In genomic region chr7:139359366-139360209, GRCh38 we compare ENCODE assay signal across 8 cellular contexts. TPM values are rescaled to one million over a fixed set of nuclear protein-coding genes. Genes with fewer than 3 reads are reported as not detected.
DNase-seq lines count a peak whose midpoint lies in the region; FAIRE-seq and TF ChIP-seq lines count a peak whose summit lies in the region.

A gene with protein sequence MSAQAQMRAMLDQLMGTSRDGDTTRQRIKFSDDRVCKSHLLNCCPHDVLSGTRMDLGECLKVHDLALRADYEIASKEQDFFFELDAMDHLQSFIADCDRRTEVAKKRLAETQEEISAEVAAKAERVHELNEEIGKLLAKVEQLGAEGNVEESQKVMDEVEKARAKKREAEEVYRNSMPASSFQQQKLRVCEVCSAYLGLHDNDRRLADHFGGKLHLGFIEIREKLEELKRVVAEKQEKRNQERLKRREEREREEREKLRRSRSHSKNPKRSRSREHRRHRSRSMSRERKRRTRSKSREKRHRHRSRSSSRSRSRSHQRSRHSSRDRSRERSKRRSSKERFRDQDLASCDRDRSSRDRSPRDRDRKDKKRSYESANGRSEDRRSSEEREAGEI (plus strand): TSS chr7:139359894. CDS start chr7:139360262, 368 bp downstream.

- H3K27me3 Mint-ChIP-seq in activated naive CD4-positive, alpha-beta T cell treated with anti-CD3 and anti-CD28 coated beads for 36 hours (ENCODE audit: low read depth): no peaks in the 10 kb centered on the region

- H3K4me3 Mint-ChIP-seq in activated naive CD4-positive, alpha-beta T cell treated with anti-CD3 and anti-CD28 coated beads for 36 hours: peak within 1 kb of the TSS; percentile 93

- no peaks in the 10 kb centered on the region for H3K9me3 Mint-ChIP-seq in activated naive CD4-positive, alpha-beta T cell treated with anti-CD3 and anti-CD28 coated beads for 36 hours

- H3K27ac Mint-ChIP-seq in activated naive CD4-positive, alpha-beta T cell treated with anti-CD3 and anti-CD28 coated beads for 36 hours: peak within 1 kb of the TSS; percentile 98

- H3K4me3 ChIP-seq in HFF-Myc (replicated peaks; ENCODE audit: low read depth, low read length): peak within 1 kb of the TSS; percentile 82

- peaks cover 33% of the 10 kb centered on the region for H3K4me1 Mint-ChIP-seq in activated naive CD4-positive, alpha-beta T cell treated with anti-CD3 and anti-CD28 coated beads for 36 hours (ENCODE audit: low read depth)

- no peak for TF ChIP-seq CTCF in HFF-Myc (IDR thresholded peaks at IDR 0.05; ENCODE audit: low read depth, low read length, missing control alignments)

- no peak for FAIRE-seq in frontal cortex (lab: Jason Lieb, UNC)

- peak; percentile 88 for DNase-seq in GM04503 (ENCODE audit: low read depth)
- DNase-seq in HFF-Myc (ENCODE audit: extremely low read depth, low read depth): peak; percentile 92
- peak; percentile 99 for DNase-seq in NAMALWA (ENCODE audit: low spot score)
- peak; percentile 98 for DNase-seq in SK-N-DZ (ENCODE audit: low spot score)
- DNase-seq in activated naive CD4-positive, alpha-beta T cell treated with anti-CD3 and anti-CD28 coated beads for 36 hours: peak; percentile 100
- DNase-seq in frontal cortex (ENCODE audit: low spot score in 2 of 2): peak; percentile 92 to 94
- DNase-seq in non-pigmented ciliary epithelial cell (ENCODE audit: low read depth): peak; percentile 86
- peak; percentile 98 for DNase-seq in superior temporal gyrus (ENCODE audit: extremely low spot score)

- intact Hi-C loops in activated naive CD4-positive, alpha-beta T cell treated with anti-CD3 and anti-CD28 coated beads for 36 hours (cut with micrococcal nuclease): loop anchor here (1.0 to 5.0 kb wide), 9 partner anchors 9 to 899 kb away; partner anchors contain the start of genes TRIM24, UBN2, ZC3HAV1 and ZC3HAV1L

- H3K36me3 Mint-ChIP-seq in activated naive CD4-positive, alpha-beta T cell treated with anti-CD3 and anti-CD28 coated beads for 36 hours (ENCODE audit: low read depth): peaks cover 23% of the 10 kb centered on the region

- CTCF ChIA-PET in activated naive CD4-positive, alpha-beta T cell treated with anti-CD3 and anti-CD28 coated beads for 36 hours (lab: Charles Lee): no interaction called here

RNA-seq across cellular contexts. Expression of the gene that starts here (rescaled TPM):
- 86.8 and 90.6 TPM in 2 replicates for polyA plus RNA-seq in SK-N-DZ (2014; cell fraction: cytosol; rRNA removed)
- polyA plus RNA-seq in SK-N-DZ (2014; cell fraction: nucleus; rRNA removed): 64.5 and 85.4 TPM in 2 replicates
- total RNA-seq in activated naive CD4-positive, alpha-beta T cell treated with anti-CD3 and anti-CD28 coated beads for 36 hours: 100 to 1,000 TPM; 132 to 138 TPM
- 50.1 TPM for total RNA-seq in frontal cortex

Comparison
In these comparisons a context has a peak if more than half of its experiments do, and no peak if none do; other contexts are left out.
1. Peak in every context shown above with its lines: DNase-seq and H3K4me3 ChIP-seq.